ENCODE assay signal across 14 cellular contexts in the genomic region with DNA sequence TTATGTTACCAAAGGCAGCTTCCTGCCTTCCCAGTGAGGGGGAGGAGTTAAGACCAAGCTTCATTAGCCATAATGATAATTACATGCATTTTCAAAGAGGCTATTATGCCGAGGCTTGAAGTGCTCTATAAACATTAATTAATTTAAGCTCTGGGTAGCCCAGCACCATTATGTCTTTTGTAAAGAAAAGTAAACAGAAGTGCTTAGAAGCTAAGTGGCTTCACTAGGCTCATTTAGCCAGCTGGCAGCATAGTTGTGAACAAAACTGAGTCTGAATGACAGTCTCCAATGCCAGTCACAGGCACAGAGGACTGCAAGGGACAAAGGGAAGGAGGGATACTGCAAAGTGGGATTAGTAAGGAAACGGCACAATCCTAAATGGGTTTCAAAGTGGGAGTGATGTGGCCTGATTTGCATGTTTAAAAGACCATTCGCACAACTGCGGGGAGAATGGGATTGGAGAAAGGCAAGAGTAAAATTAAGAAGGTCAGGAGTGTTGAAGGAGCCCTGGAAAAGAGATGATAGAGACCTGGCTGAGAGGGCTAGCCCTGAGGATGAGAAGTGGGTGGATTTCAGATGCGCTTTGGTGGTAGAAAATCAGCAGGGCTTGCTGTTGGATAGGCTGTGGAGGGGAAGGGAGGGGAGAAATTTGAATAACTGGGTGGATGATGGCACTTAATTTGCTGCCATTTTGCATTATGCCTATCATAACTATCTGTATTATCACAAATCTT. TPM values are rescaled to one million over a fixed set of nuclear protein-coding genes. Genes with fewer than 3 reads are reported as not detected.
A peak's percentile ranks its signal among the peaks of the same experiment; 100 is the strongest.
DNase-seq lines count a peak whose midpoint lies in the region; FAIRE-seq and TF ChIP-seq lines count a peak whose summit lies in the region.
"Had no signal": no experiment of that assay in that cellular context is flagged by ENCODE, and none has a peak within 500 bp of the region (broad histone marks: within the 10 kb centered on the region; RNA-seq: fewer than 3 reads in every experiment).

No MANE protein-coding gene starts in this region.

- H3K9me2 ChIP-seq in PC-9 (ENCODE audit: insufficient read depth): no peaks in the 10 kb centered on the region

- FAIRE-seq in H1 (lab: Jason Lieb, UNC): peak; percentile 19
- FAIRE-seq: GM18507 had no signal

- TF ChIP-seq CTCF in H1 (IDR thresholded peaks at IDR 0.05; ENCODE audit: control extremely low read depth in 1 of 3, insufficient read depth in 1 of 3, low read depth in 1 of 3, low read length in 3 of 3): no peak
- no peak for TF ChIP-seq CTCF in PC-9 (conservative IDR thresholded peaks at IDR 0.05)

- no peak overlapping the region for H4K91ac ChIP-seq in H1 (replicated peaks; ENCODE audit: insufficient read length, low read length)

- peaks cover 4% of the 10 kb centered on the region for H3K23me2 ChIP-seq in H1 (ENCODE audit: low read depth, low read length)

- H3K9me3 ChIP-seq in H1 (ENCODE audit: insufficient read depth in 2 of 2, low read depth in 1 of 2, low read length in 1 of 2): no peaks in the 10 kb centered on the region
- no peaks in the 10 kb centered on the region for H3K9me3 ChIP-seq in PC-9 (ENCODE audit: insufficient read depth, low read depth)
- H3K9me3 ChIP-seq: uterus had no signal

- H3K56ac ChIP-seq in H1 (replicated peaks; ENCODE audit: insufficient read length, low read depth, low read length): no peak overlapping the region

- H4K5ac ChIP-seq in H1 (ENCODE audit: insufficient read length, low read depth, low read length): no peak overlapping the region

- intact Hi-C loops in PC-9 (cut with micrococcal nuclease; ENCODE audit: unreplicated experiment): no loop called here

- H2AK5ac ChIP-seq in H1 (ENCODE audit: low read depth, low read length): no peak overlapping the region

- H3K36me3 ChIP-seq in H1 (ENCODE audit: control insufficient read depth in 2 of 4, insufficient read depth in 4 of 4, low read length in 3 of 4) (no peaks in the 10 kb centered on the region), PC-9 (ENCODE audit: low read depth) (no peaks in the 10 kb centered on the region)
- H3K36me3 ChIP-seq: uterus had no signal

- no peak overlapping the region for H3K4ac ChIP-seq in H1 (replicated peaks; ENCODE audit: insufficient read length, low read depth, low read length)

- H3F3A ChIP-seq in PC-9 (ENCODE audit: insufficient read depth, low read depth): no peaks in the 10 kb centered on the region

- H2BK20ac ChIP-seq in H1 (ENCODE audit: low read length): no peak overlapping the region

- H2AFZ ChIP-seq in H1 (ENCODE audit: low read length) (peak overlapping the region; percentile 59; the same call in 1 of the 2 replicates), PC-9 (no peak overlapping the region)

- no peak overlapping the region for H3K14ac ChIP-seq in H1 (ENCODE audit: insufficient read length)

- BruUV-seq in PC-9 (replicated peaks; lab: Mats Ljungman, UMichigan): no TSS peak

- no peak overlapping the region for H2BK120ac ChIP-seq in H1 (replicated peaks; ENCODE audit: low read depth, low read length)

- no peak overlapping the region for H3K23ac ChIP-seq in H1 (ENCODE audit: insufficient read length)

- H4K20me1 ChIP-seq in H1 (replicated peaks in 1 of 2; ENCODE audit: control insufficient read depth in 1 of 2, insufficient read depth in 2 of 2, low read length in 2 of 2) (no peaks in the 10 kb centered on the region), PC-9 (ENCODE audit: insufficient read depth) (no peaks in the 10 kb centered on the region)

- H3K4me1 ChIP-seq in H1 (replicated peaks in 1 of 4; ENCODE audit: control insufficient read depth in 3 of 4, insufficient read depth in 4 of 4, low read length in 3 of 4) (peaks cover 2 to 10% (median 4%) of the 10 kb centered on the region in 4 experiments; a peak in 5 of 7 replicates), PC-9 (replicated peaks; ENCODE audit: insufficient read depth) (no peaks in the 10 kb centered on the region)
- H3K4me1 ChIP-seq: uterus had no signal

- H2BK15ac ChIP-seq in H1 (ENCODE audit: low read length): no peak overlapping the region

- no peaks in the 10 kb centered on the region for H3K79me1 ChIP-seq in H1 (ENCODE audit: low read depth, low read length)

- no peak overlapping the region for H3K18ac ChIP-seq in H1 (ENCODE audit: extremely low read depth, low read length)

- H2BK5ac ChIP-seq in H1 (ENCODE audit: low read depth, low read length): no peak overlapping the region

- no peak for TF ChIP-seq POLR2A in H1 (IDR thresholded peaks at IDR 0.05; ENCODE audit: control extremely low read depth in 1 of 2, low read depth in 2 of 2, low read length in 2 of 2)

- POLR2A ChIA-PET in H1 (lab: Charles Lee; ENCODE audit: partially characterized antibody): interaction anchor here (1.6 kb wide), 1 partner anchor 17 kb away, joined by 3 read pairs; no protein-coding TSS in a partner anchor
- POLR2A ChIA-PET in PC-9 (lab: Charles Lee; ENCODE audit: unreplicated experiment): no interaction called here

- H3K4me2 ChIP-seq in H1 (ENCODE audit: insufficient read depth in 1 of 2, low read depth in 2 of 2, low read length in 2 of 2) (peak overlapping the region in 1 of 2 experiments; percentile 7; a peak in 1 of 4 replicates), PC-9 (no peak overlapping the region)

- H3K79me2 ChIP-seq in H1 (ENCODE audit: control insufficient read depth in 1 of 2, insufficient read depth in 2 of 2, low read length in 2 of 2): no peaks in the 10 kb centered on the region
- no peaks in the 10 kb centered on the region for H3K79me2 ChIP-seq in PC-9 (ENCODE audit: low read depth)

- H4K8ac ChIP-seq in H1 (ENCODE audit: extremely low read depth, insufficient read depth, low read length): no peak overlapping the region

- no peak for TF ChIP-seq EP300 in H1 (IDR thresholded peaks at IDR 0.05; ENCODE audit: borderline replicate concordance in 1 of 2, low read depth in 2 of 2, low read length in 2 of 2)

- peak; percentile 31 for DNase-seq in DMS53 (lab: John Stamatoyannopoulos, UW)
- DNase-seq in NCI-H1436 (lab: John Stamatoyannopoulos, UW): peak; percentile 98
- DNase-seq in NCI-H510A (lab: John Stamatoyannopoulos, UW): peak; percentile 78
- no peak for DNase-seq in H1 (ENCODE audit: low read depth in 1 of 2, low spot score in 2 of 2)
- no peak for DNase-seq in OCI-M1 (lab: John Stamatoyannopoulos, UW)
- DNase-seq in Kasumi-1 (lab: John Stamatoyannopoulos, UW): no peak
- DNase-seq in nucleus accumbens (lab: John Stamatoyannopoulos, UW): no peak
- DNase-seq in PC-9: no peak
- DNase-seq: activated CD4-positive, CD25-positive, alpha-beta regulatory T cell; activated gamma-delta T cell; aorta; right cardiac atrium; uterus had no signal

- CTCF ChIA-PET in H1 (lab: Charles Lee; ENCODE audit: partially characterized antibody) (interaction anchor here (1.0 kb wide), 1 partner anchor 61 kb away, joined by 3 read pairs; no protein-coding TSS in a partner anchor), PC-9 (lab: Charles Lee) (no interaction called here)

- TF ChIP-seq RAD21 in H1 (IDR thresholded peaks at IDR 0.05 in 1 of 2, conservative IDR thresholded peaks at IDR 0.05 in 1 of 2; ENCODE audit: low read depth in 2 of 2, low read length in 2 of 2): no peak

- no peak overlapping the region for H3K27ac ChIP-seq in H1 (ENCODE audit: low read depth, low read length)
- H3K27ac ChIP-seq in PC-9: no peak overlapping the region
- H3K27ac ChIP-seq: uterus had no signal

- H3K27me3 ChIP-seq in H1 (replicated peaks in 1 of 4; ENCODE audit: control insufficient read depth in 3 of 4, extremely low read depth in 1 of 4, insufficient read depth in 3 of 4, low read length in 3 of 4) (no peaks in the 10 kb centered on the region), PC-9 (ENCODE audit: insufficient read depth, low read depth) (no peaks in the 10 kb centered on the region)
- H3K27me3 ChIP-seq: uterus had no signal

- WGBS in H1 (ENCODE audit: extremely low coverage in 1 of 2, insufficient coverage in 1 of 2, insufficient read length in 1 of 2, insufficient replicate concordance in 2 of 2, low coverage in 1 of 2, low lambda C conversion rate in 2 of 2, missing lambda C conversion rate in 1 of 2), 2 experiments: 57% methylated on average over 5 of the region's 5 CpGs; no CpG with 5 or more reads in 1 of the 2 experiments

- H3K9ac ChIP-seq in H1 (replicated peaks in 1 of 4; ENCODE audit: extremely low read depth in 1 of 4, low read depth in 3 of 4, low read length in 3 of 4): no peak overlapping the region

- H3K4me3 ChIP-seq in H1 (ENCODE audit: extremely low read depth in 1 of 4, insufficient read depth in 2 of 4, low read depth in 3 of 4, low read length in 4 of 4) (no peak overlapping the region), PC-9 (no peak overlapping the region)
- H3K4me3 ChIP-seq: uterus had no signal

- H2BK12ac ChIP-seq in H1 (ENCODE audit: low read depth, low read length): no peak overlapping the region

TF ChIP-seq in H1, 55 proteins besides CTCF, POLR2A, EP300 and RAD21 (continues in another document):
- TF ChIP-seq CTBP2 (IDR thresholded peaks at IDR 0.05; ENCODE audit: borderline replicate concordance, insufficient read depth, insufficient read length, low read length) (no peak), SP1 (IDR thresholded peaks at IDR 0.05; ENCODE audit: low read depth, low read length) (no peak), BCL11A (IDR thresholded peaks at IDR 0.05; ENCODE audit: low read depth in 2 of 2, low read length in 2 of 2) (no peak), FOSL1 (IDR thresholded peaks at IDR 0.05; ENCODE audit: insufficient read depth, low read depth, low read length) (no peak), PHF8 (conservative IDR thresholded peaks at IDR 0.05; ENCODE audit: low read depth, low read length) (no peak), RNF2 (IDR thresholded peaks at IDR 0.05; ENCODE audit: borderline replicate concordance, low read depth, low read length, missing control alignments, poor library complexity, severe bottlenecking) (no peak), KDM4A (IDR thresholded peaks at IDR 0.05; ENCODE audit: low read depth, low read length, severe bottlenecking) (no peak), HDAC6 (IDR thresholded peaks at IDR 0.05; ENCODE audit: low read depth, low read length) (no peak), KDM1A (IDR thresholded peaks at IDR 0.05; ENCODE audit: borderline replicate concordance, low read length) (no peak), JUND (IDR thresholded peaks at IDR 0.05; ENCODE audit: low read length) (no peak)

RNA-seq across cellular contexts. Expression of gene ISM1, which starts 20.1 kb away (rescaled TPM):
- 0.78 and 0.97 TPM in 2 replicates for total RNA-seq in H1 (2021; fragmentation: NEBNext Ultra II Directional; extraction: Animal tissue kit (Norgen Biotek cat#: 25700))
- polyA plus RNA-seq in H1 (2011; rRNA removed): 0.35 and 0.62 TPM in 2 replicates
- polyA plus RNA-seq in H1 (2011; cell fraction: cytosol; rRNA removed): 0.52 TPM
- polyA plus RNA-seq in H1 (2011; cell fraction: nucleus; rRNA removed): 0.74 TPM
- 0.75 to 1.1 TPM (median 0.83 TPM) in 4 replicates for polyA plus RNA-seq in H1 (2012, experiment 1 of 2)
- 0.49 TPM for polyA plus RNA-seq in H1 (2012, experiment 2 of 2)
- 0.51 TPM for polyA plus RNA-seq in H1 (2013, experiment 1 of 2)
- polyA plus RNA-seq in H1 (2013, experiment 2 of 2): 0.68 TPM
- polyA minus RNA-seq in H1 (2011; rRNA and poly(A)+ RNA removed): 0.50 and 0.78 TPM in 2 replicates
- polyA minus RNA-seq in H1 (2011; cell fraction: cytosol; rRNA and poly(A)+ RNA removed): not detected
- polyA minus RNA-seq in H1 (2011; cell fraction: nucleus; rRNA and poly(A)+ RNA removed): 1.1 TPM
- total RNA-seq in PC-9 (2021): not detected in 2 replicates

Comparison
In these comparisons a context has a peak if more than half of its experiments do, and no peak if none do; other contexts are left out.
1. DNase-seq: peak in DMS53 (single experiment), NCI-H1436 (single experiment) and NCI-H510A (single experiment); none in H1 (0 of 2), OCI-M1 (single experiment), Kasumi-1 (0 of 2), nucleus accumbens (0 of 56) and PC-9 (0 of 2).